10 cellular contexts compared by ENCODE assay signal in genomic region chr18:58288922-58289797, GRCh38.
DNase-seq lines count a peak whose midpoint lies in the region; ATAC-seq, FAIRE-seq and TF ChIP-seq lines count a peak whose summit lies in the region.
"Had no signal": no experiment of that assay in that cellular context is flagged by ENCODE, and none has a peak within 500 bp of the region (broad histone marks: within the 10 kb centered on the region; RNA-seq: fewer than 3 reads in every experiment).

No MANE protein-coding gene starts in this region.

- H3K4me3 ChIP-seq in HepG2 (replicated peaks in 1 of 3; ENCODE audit: insufficient read depth in 1 of 3, low read depth in 2 of 3, low read length in 3 of 3): no peak overlapping the region
- no peak overlapping the region for H3K4me3 ChIP-seq in right lobe of liver
- no peak overlapping the region for H3K4me3 ChIP-seq in body of pancreas
- no peak overlapping the region for H3K4me3 ChIP-seq in naive thymus-derived CD4-positive, alpha-beta T cell (ENCODE audit: low read length)

- in situ Hi-C loops in HepG2 (cut with HindIII; ENCODE audit: extremely low pct_ligation_motif_present, low pct_unique_long_range_greater_than_20kb): no loop called here

- H3K9me3 ChIP-seq in HepG2 (ENCODE audit: low read length) (no peaks in the 10 kb centered on the region), right lobe of liver (peaks cover 0 to 2% (median 0%) of the 10 kb centered on the region in 4 donors), body of pancreas (no peaks in the 10 kb centered on the region)
- H3K9me3 ChIP-seq in naive thymus-derived CD4-positive, alpha-beta T cell (ENCODE audit: control insufficient read depth in 2 of 3, low read length in 3 of 3): no peaks in the 10 kb centered on the region

- no peak for TF ChIP-seq RAD21 in HepG2 (CRISPR knock-in tag; IDR thresholded peaks at IDR 0.05)

- peak overlapping the region; percentile 97 for H3K27ac ChIP-seq in HepG2 (ENCODE audit: extremely low read length, insufficient read depth, low read length)
- H3K27ac ChIP-seq in right lobe of liver: no peak overlapping the region
- H3K27ac ChIP-seq in body of pancreas: peak overlapping the region; percentile 51 to 97 (median 91)
- H3K27ac ChIP-seq in naive thymus-derived CD4-positive, alpha-beta T cell (ENCODE audit: low read depth, low read length): no peak overlapping the region

- no TSS peak for BruUV-seq in HepG2 (replicated peaks; lab: Mats Ljungman, UMichigan)

- H3K79me2 ChIP-seq in HepG2 (ENCODE audit: insufficient read depth, low read length): peaks cover 51% of the 10 kb centered on the region

- peaks cover 0 to 19% (median 0%) of the 10 kb centered on the region in 5 donors for H3K27me3 Mint-ChIP-seq in naive thymus-derived CD4-positive, alpha-beta T cell

- H3K4me1 Mint-ChIP-seq in stimulated activated effector memory CD8-positive, alpha-beta T cell treated with anti-CD3 and anti-CD28 coated beads, Interleukin-12 subunit alpha, Interleukin-12 subunit beta, amount 100 ng/mL, for 72 hours: no peaks in the 10 kb centered on the region
- H3K4me1 Mint-ChIP-seq in naive thymus-derived CD4-positive, alpha-beta T cell: peaks cover 0 to 4% (median 0%) of the 10 kb centered on the region in 7 donors

- H3K36me3 ChIP-seq in HepG2 (replicated peaks in 1 of 2; ENCODE audit: control insufficient read depth in 1 of 2, insufficient read depth in 2 of 2, low read length in 2 of 2): peaks cover 3 to 13% of the 10 kb centered on the region in 2 experiments; a peak in 3 of 5 replicates
- no peaks in the 10 kb centered on the region for H3K36me3 ChIP-seq in right lobe of liver
- H3K36me3 ChIP-seq in body of pancreas (replicated peaks in 1 of 2; ENCODE audit: insufficient read depth in 1 of 2, low read depth in 2 of 2): no peaks in the 10 kb centered on the region
- H3K36me3 ChIP-seq in naive thymus-derived CD4-positive, alpha-beta T cell (ENCODE audit: control insufficient read depth in 2 of 3, insufficient read depth in 3 of 3, low read length in 3 of 3): no peaks in the 10 kb centered on the region

- no peak overlapping the region for H3K4me2 ChIP-seq in HepG2 (ENCODE audit: low read depth, low read length)

- no peak for ATAC-seq in HepG2
- ATAC-seq in right lobe of liver: no peak
- ATAC-seq in HG03280 (IDR thresholded peaks at IDR 0.05; ENCODE audit: unreplicated experiment): peak; percentile 71
- no peak for ATAC-seq in body of pancreas
- ATAC-seq in stimulated activated effector memory CD8-positive, alpha-beta T cell treated with anti-CD3 and anti-CD28 coated beads, Interleukin-12 subunit alpha, Interleukin-12 subunit beta, amount 100 ng/mL, for 72 hours: peak; percentile 77
- no peak for ATAC-seq in naive thymus-derived CD4-positive, alpha-beta T cell

- H3K4me1 ChIP-seq in HepG2 (ENCODE audit: insufficient read depth, low read length) (peaks cover 55% of the 10 kb centered on the region), right lobe of liver (peaks cover 0 to 45% (median 9%) of the 10 kb centered on the region in 4 donors), body of pancreas (peaks cover 68% of the 10 kb centered on the region)
- no peaks in the 10 kb centered on the region for H3K4me1 ChIP-seq in naive thymus-derived CD4-positive, alpha-beta T cell (ENCODE audit: control insufficient read depth in 2 of 2, insufficient read depth in 2 of 2, low read length in 2 of 2)

- CTCF ChIA-PET in HepG2 (lab: Yijun Ruan, JAX; ENCODE audit: low intra/inter-chr PET ratio, low total read pairs): no interaction called here
- CTCF ChIA-PET in naive thymus-derived CD4-positive, alpha-beta T cell (lab: Charles Lee): no interaction called here

- H3K9me3 Mint-ChIP-seq in stimulated activated effector memory CD8-positive, alpha-beta T cell treated with anti-CD3 and anti-CD28 coated beads, Interleukin-12 subunit alpha, Interleukin-12 subunit beta, amount 100 ng/mL, for 72 hours: no peaks in the 10 kb centered on the region
- H3K9me3 Mint-ChIP-seq in naive thymus-derived CD4-positive, alpha-beta T cell: peaks cover 0 to 3% (median 0%) of the 10 kb centered on the region in 11 donors
- H3K9me3 Mint-ChIP-seq: neural crest cell had no signal

- WGBS in HepG2 (ENCODE audit: low lambda C conversion rate): 95% methylated on average over 8 of the region's 10 CpGs
- WGBS in right lobe of liver (ENCODE audit: insufficient coverage, low coverage, low lambda C conversion rate, missing lambda C conversion rate): 81% methylated on average over 8 of the region's 10 CpGs
- 81 to 82% methylated on average over 10 of the region's 10 CpGs for WGBS in body of pancreas, 2 donors

- TF ChIP-seq EP300 in HepG2 (IDR thresholded peaks at IDR 0.05; ENCODE audit: low read depth in 2 of 2, low read length in 2 of 2) (no peak), HepG2 (CRISPR knock-in tag; IDR thresholded peaks at IDR 0.05; ENCODE audit: borderline replicate concordance) (no peak)

- no peaks in the 10 kb centered on the region for H4K20me1 ChIP-seq in HepG2 (ENCODE audit: insufficient read depth, low read length)

- H3K4me3 Mint-ChIP-seq in stimulated activated effector memory CD8-positive, alpha-beta T cell treated with anti-CD3 and anti-CD28 coated beads, Interleukin-12 subunit alpha, Interleukin-12 subunit beta, amount 100 ng/mL, for 72 hours: no peak overlapping the region
- no peak overlapping the region for H3K4me3 Mint-ChIP-seq in naive thymus-derived CD4-positive, alpha-beta T cell
- H3K4me3 Mint-ChIP-seq: neural crest cell had no signal

- no peaks in the 10 kb centered on the region for H3K27me3 ChIP-seq in HepG2 (ENCODE audit: control insufficient read depth in 1 of 2, insufficient read depth in 2 of 2, low read length in 2 of 2)
- H3K27me3 ChIP-seq in right lobe of liver: no peaks in the 10 kb centered on the region
- H3K27me3 ChIP-seq in body of pancreas: no peaks in the 10 kb centered on the region
- no peaks in the 10 kb centered on the region for H3K27me3 ChIP-seq in naive thymus-derived CD4-positive, alpha-beta T cell (ENCODE audit: control insufficient read depth in 2 of 2, insufficient read depth in 2 of 2, low read length in 2 of 2)

- no peak for FAIRE-seq in HepG2 (lab: Jason Lieb, UNC)
- FAIRE-seq: G401.6 had no signal

- POLR2A ChIA-PET in HepG2 (lab: Yijun Ruan, JAX): interaction anchor here (2.4 kb wide), 1 partner anchor 25 kb away, joined by 13 read pairs; no protein-coding TSS in a partner anchor
- POLR2A ChIA-PET in naive thymus-derived CD4-positive, alpha-beta T cell (lab: Charles Lee): no interaction called here

- TF ChIP-seq CTCF in HepG2 (CRISPR knock-in tag; IDR thresholded peaks at IDR 0.05): no peak
- TF ChIP-seq CTCF in right lobe of liver (IDR thresholded peaks at IDR 0.05): no peak
- TF ChIP-seq CTCF in body of pancreas (IDR thresholded peaks at IDR 0.05): no peak

- TF ChIP-seq POLR2A in HepG2 (IDR thresholded peaks at IDR 0.05; ENCODE audit: insufficient read depth in 1 of 2, low read depth in 2 of 2, low read length in 2 of 2): no peak
- TF ChIP-seq POLR2A in right lobe of liver (IDR thresholded peaks at IDR 0.05): no peak
- no peak for TF ChIP-seq POLR2A in body of pancreas (IDR thresholded peaks at IDR 0.05)

- no peak overlapping the region for H3K9ac ChIP-seq in HepG2 (ENCODE audit: insufficient read depth, low read depth, low read length)

- no peak overlapping the region for H2AFZ ChIP-seq in HepG2 (ENCODE audit: low read length)

- intact Hi-C loops in HepG2 (cut with micrococcal nuclease; ENCODE audit: unreplicated experiment): no loop called here
- intact Hi-C loops in right lobe of liver (cut with DNase I): no loop called here
- intact Hi-C loops in body of pancreas (cut with DNase I): no loop called here
- intact Hi-C loops in naive thymus-derived CD4-positive, alpha-beta T cell (cut with micrococcal nuclease): no loop called here

- H3K27ac Mint-ChIP-seq in stimulated activated effector memory CD8-positive, alpha-beta T cell treated with anti-CD3 and anti-CD28 coated beads, Interleukin-12 subunit alpha, Interleukin-12 subunit beta, amount 100 ng/mL, for 72 hours: no peak overlapping the region
- no peak overlapping the region for H3K27ac Mint-ChIP-seq in naive thymus-derived CD4-positive, alpha-beta T cell

- H3K36me3 Mint-ChIP-seq in stimulated activated effector memory CD8-positive, alpha-beta T cell treated with anti-CD3 and anti-CD28 coated beads, Interleukin-12 subunit alpha, Interleukin-12 subunit beta, amount 100 ng/mL, for 72 hours: no peaks in the 10 kb centered on the region
- H3K36me3 Mint-ChIP-seq in naive thymus-derived CD4-positive, alpha-beta T cell: no peaks in the 10 kb centered on the region

- DNase-seq in HepG2 (ENCODE audit: low spot score) (no peak), right lobe of liver (no peak), body of pancreas (peak in 1 of 4 donors; percentile 58), RKO (ENCODE audit: low spot score) (no peak)
- DNase-seq in stimulated activated effector memory CD8-positive, alpha-beta T cell treated with anti-CD3 and anti-CD28 coated beads, Interleukin-12 subunit alpha, Interleukin-12 subunit beta, amount 100 ng/mL, for 72 hours (ENCODE audit: low spot score in 2 of 2): no peak
- no peak for DNase-seq in activated CD4-positive, CD25-positive, alpha-beta regulatory T cell treated with anti-CD3 and anti-CD28 coated beads, Interleukin-2, amount 50 U/mL, for 72 hours
- no peak for DNase-seq in naive thymus-derived CD4-positive, alpha-beta T cell

TF ChIP-seq in HepG2, 621 proteins besides CTCF, POLR2A, EP300 and RAD21:
- no peak for TF ChIP-seq KDM4B (CRISPR knock-in tag; IDR thresholded peaks at IDR 0.05)
- no peak for TF ChIP-seq ZNF367 (CRISPR knock-in tag; IDR thresholded peaks at IDR 0.05; ENCODE audit: borderline replicate concordance)
- no peak for TF ChIP-seq ZKSCAN5 (CRISPR knock-in tag; IDR thresholded peaks at IDR 0.05)
- no peak for TF ChIP-seq ZFP36L2 (CRISPR knock-in tag; IDR thresholded peaks at IDR 0.05)
- no peak for TF ChIP-seq MAZ (IDR thresholded peaks at IDR 0.05; ENCODE audit: borderline replicate concordance, low read depth, low read length)
- no peak for TF ChIP-seq MAZ (CRISPR knock-in tag; IDR thresholded peaks at IDR 0.05; ENCODE audit: low read depth)
- no peak for TF ChIP-seq ZNF615 (CRISPR knock-in tag; IDR thresholded peaks at IDR 0.05; ENCODE audit: borderline replicate concordance)
- TF ChIP-seq FOSL2 (CRISPR knock-in tag; IDR thresholded peaks at IDR 0.05): peak; percentile 37
- TF ChIP-seq ZNF44 (CRISPR knock-in tag; IDR thresholded peaks at IDR 0.05): no peak
- no peak for TF ChIP-seq XBP1 (CRISPR knock-in tag; IDR thresholded peaks at IDR 0.05)

Comparison
In these comparisons a context has a peak if more than half of its experiments do, and no peak if none do; other contexts are left out.
1. H3K27ac ChIP-seq: peak in HepG2 (single experiment) and body of pancreas (4 of 4); none in right lobe of liver (0 of 3) and naive thymus-derived CD4-positive, alpha-beta T cell (single experiment).
2. ATAC-seq: peak in HG03280 (single experiment) and stimulated activated effector memory CD8-positive, alpha-beta T cell treated with anti-CD3 and anti-CD28 coated beads, Interleukin-12 subunit alpha, Interleukin-12 subunit beta, amount 100 ng/mL, for 72 hours (single experiment); none in HepG2 (single experiment), right lobe of liver (0 of 4), body of pancreas (single experiment) and naive thymus-derived CD4-positive, alpha-beta T cell (single experiment).